ENCODE assay signal across 28 cellular contexts in genomic region chr4:25184056-25184455, GRCh38.
"Had no signal": no experiment of that assay in that cellular context is flagged by ENCODE, and none has a peak within 500 bp of the region (broad histone marks: within the 10 kb centered on the region; RNA-seq: fewer than 3 reads in every experiment).

No MANE protein-coding gene starts in this region.

- H3K27ac Mint-ChIP-seq: activated B cell treated with CpG ODN at 0.5 μM for 24 hours; activated CD8-positive, alpha-beta memory T cell treated with anti-CD3 and anti-CD28 coated beads, Interleukin-2, amount 10 ng/mL, durations not matched to agents 7 days and 5 days; activated CD8-positive, alpha-beta T cell treated with anti-CD3 and anti-CD28 coated beads for 36 hours; activated naive CD8-positive, alpha-beta T cell; nephron progenitor cell; progenitor cell of endocrine pancreas; stimulated activated naive B cell treated with anti-CD40 and anti-IgM and Interleukin-4, amounts not matched to agents 10 μg/mL and 1 μg/mL and 100 μg/mL, for 72 hours had no signal

- H3K4me1 ChIP-seq: adrenal gland, body of pancreas, esophagus squamous epithelium, gastrocnemius medialis, sigmoid colon, stomach, thyroid gland, upper lobe of left lung had no signal

- H3K4me3 Mint-ChIP-seq: activated B cell treated with CpG ODN at 0.5 μM for 24 hours; activated CD8-positive, alpha-beta memory T cell treated with anti-CD3 and anti-CD28 coated beads, Interleukin-2, amount 10 ng/mL, durations not matched to agents 7 days and 5 days; activated CD8-positive, alpha-beta T cell treated with anti-CD3 and anti-CD28 coated beads for 36 hours; activated naive CD8-positive, alpha-beta T cell; nephron progenitor cell; stimulated activated naive B cell treated with anti-CD40 and anti-IgM and Interleukin-4, amounts not matched to agents 10 μg/mL and 1 μg/mL and 100 μg/mL, for 72 hours had no signal

- H3K27me3 Mint-ChIP-seq: activated B cell treated with CpG ODN at 0.5 μM for 24 hours; activated CD8-positive, alpha-beta memory T cell treated with anti-CD3 and anti-CD28 coated beads, Interleukin-2, amount 10 ng/mL, durations not matched to agents 7 days and 5 days; activated CD8-positive, alpha-beta T cell treated with anti-CD3 and anti-CD28 coated beads for 36 hours; activated naive CD8-positive, alpha-beta T cell; progenitor cell of endocrine pancreas; stimulated activated naive B cell treated with anti-CD40 and anti-IgM and Interleukin-4, amounts not matched to agents 10 μg/mL and 1 μg/mL and 100 μg/mL, for 72 hours had no signal

- H3K36me3 Mint-ChIP-seq: activated CD8-positive, alpha-beta memory T cell treated with anti-CD3 and anti-CD28 coated beads, Interleukin-2, amount 10 ng/mL, durations not matched to agents 7 days and 5 days had no signal

- ATAC-seq: activated CD8-positive, alpha-beta memory T cell treated with anti-CD3 and anti-CD28 coated beads, Interleukin-2, amount 10 ng/mL, durations not matched to agents 7 days and 5 days; activated CD8-positive, alpha-beta T cell treated with anti-CD3 and anti-CD28 coated beads for 36 hours; body of pancreas; gastrocnemius medialis; left lung; mucosa of descending colon; stimulated activated naive B cell treated with anti-CD40 and anti-IgM and Interleukin-4, amounts not matched to agents 10 μg/mL and 1 μg/mL and 100 μg/mL, for 72 hours had no signal

- H3K4me1 Mint-ChIP-seq: activated B cell treated with CpG ODN at 0.5 μM for 24 hours; activated CD8-positive, alpha-beta memory T cell treated with anti-CD3 and anti-CD28 coated beads, Interleukin-2, amount 10 ng/mL, durations not matched to agents 7 days and 5 days had no signal

- DNase-seq: activated B cell treated with CpG ODN at 0.5 μM for 24 hours; activated CD4-positive, alpha-beta T cell treated with anti-CD3 and anti-CD28 coated beads, Interleukin-2, amount 50 U/mL, for 1 hour; activated CD8-positive, alpha-beta memory T cell treated with anti-CD3 and anti-CD28 coated beads, Interleukin-2, amount 10 ng/mL, durations not matched to agents 7 days and 5 days; activated CD8-positive, alpha-beta T cell treated with anti-CD3 and anti-CD28 coated beads for 36 hours; activated naive CD4-positive, alpha-beta T cell treated with Interleukin-2 at 50 U/mL for 16 hours; activated T-cell treated with anti-CD3 and anti-CD28 coated beads, Interleukin-2, amount 50 U/mL, for 48 hours; adrenal gland; aorta; body of pancreas; dermis blood vessel endothelial cell; effector CD4-positive, alpha-beta T cell; esophagus squamous epithelium; gastrocnemius medialis; glutamatergic neuron; left lung; mucosa of descending colon; nephron progenitor cell; ovary; sigmoid colon; stimulated activated CD4-positive, alpha-beta T cell treated with anti-CD3 and anti-CD28 coated beads, Interleukin-1b, Interleukin-23, amount 100 ng/mL, for 48 hours; stimulated activated naive B cell treated with anti-CD40 and anti-IgM and Interleukin-4, amounts not matched to agents 10 μg/mL and 1 μg/mL and 100 μg/mL, for 72 hours; stomach; T-helper 2 cell; thyroid gland; upper lobe of left lung had no signal

- H3K9me3 Mint-ChIP-seq: activated B cell treated with CpG ODN at 0.5 μM for 24 hours; activated CD8-positive, alpha-beta T cell treated with anti-CD3 and anti-CD28 coated beads for 36 hours; nephron progenitor cell had no signal

- H3K27ac ChIP-seq: adrenal gland, body of pancreas, esophagus squamous epithelium, gastrocnemius medialis, left lung, neutrophil, ovary, sigmoid colon, stomach, thyroid gland, upper lobe of left lung had no signal

- H3K27me3 ChIP-seq: adrenal gland, body of pancreas, esophagus squamous epithelium, gastrocnemius medialis, left lung, neutrophil, ovary, sigmoid colon, stomach, thyroid gland, upper lobe of left lung had no signal
